In the genomic region with DNA sequence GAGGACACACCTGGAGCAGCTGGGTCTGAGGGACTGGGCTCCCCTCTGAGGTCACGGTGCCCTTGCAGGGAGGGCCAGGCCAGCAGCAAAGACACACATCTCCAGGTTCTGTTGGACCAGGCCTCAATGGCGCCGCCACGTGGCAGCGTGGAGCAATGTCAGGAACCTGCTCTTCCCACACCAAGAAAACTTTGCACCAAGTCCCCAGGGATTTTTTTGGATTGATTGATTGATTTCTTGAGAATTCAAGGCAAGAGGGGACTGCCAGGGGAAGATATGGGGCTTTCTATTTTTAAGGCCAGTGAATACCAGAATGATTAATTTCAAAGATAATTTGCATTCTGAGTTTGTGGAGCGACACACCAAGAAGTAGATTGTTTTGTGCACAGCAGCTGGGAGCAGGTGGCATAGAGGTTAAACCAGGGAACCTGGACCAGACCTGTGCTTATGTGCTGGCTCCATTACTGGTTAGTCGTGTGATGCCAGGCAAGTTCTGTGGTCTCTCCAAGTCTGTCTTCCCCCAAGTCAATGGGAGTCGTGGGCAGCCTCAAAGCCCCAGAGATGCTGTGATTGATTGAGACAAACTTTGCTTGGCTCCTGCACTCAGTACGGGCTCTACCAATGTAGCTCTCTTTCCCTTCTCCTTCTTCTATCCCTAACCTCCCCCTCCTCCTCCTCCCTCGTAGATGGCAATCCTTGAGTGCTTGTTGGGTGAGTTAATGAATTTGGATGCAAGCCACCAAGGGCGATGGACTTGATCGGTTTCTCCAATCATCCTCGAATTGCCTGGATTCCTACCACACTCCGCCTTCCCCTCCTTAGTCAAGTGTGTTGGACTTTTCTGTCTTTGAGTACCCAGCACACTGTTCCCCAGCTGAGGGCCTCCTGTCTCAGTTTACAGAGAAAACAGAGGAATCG, we compare ENCODE assay signal across 9 cellular contexts.
DNase-seq lines count a peak whose midpoint lies in the region; ATAC-seq and TF ChIP-seq lines count a peak whose summit lies in the region.
"Had no signal": no experiment of that assay in that cellular context is flagged by ENCODE, and none has a peak within 500 bp of the region (broad histone marks: within the 10 kb centered on the region; RNA-seq: fewer than 3 reads in every experiment).

No MANE protein-coding gene starts in this region.

- TF ChIP-seq CTCF in GM06990 (IDR thresholded peaks at IDR 0.05; ENCODE audit: insufficient read depth, low read length, poor library complexity, severe bottlenecking) (peak; percentile 92), KMS-11 (conservative IDR thresholded peaks at IDR 0.05; ENCODE audit: low read depth, low read length) (peak; percentile 94), cardiac muscle cell (IDR thresholded peaks at IDR 0.05; ENCODE audit: low read depth, low read length) (peak; percentile 63)

- H3K4me3 ChIP-seq in GM06990 (replicated peaks; ENCODE audit: low read depth, low read length) (no peak overlapping the region), KMS-11 (IDR thresholded peaks at IDR 0.05; ENCODE audit: insufficient read depth, low read depth, low read length) (no peak overlapping the region), cardiac muscle cell (no peak overlapping the region)
- H3K4me3 ChIP-seq: SK-N-MC had no signal

- peaks cover 22% of the 10 kb centered on the region for H3K4me1 ChIP-seq in KMS-11 (ENCODE audit: low read depth, poor library complexity, severe bottlenecking)
- H3K4me1 ChIP-seq in cardiac muscle cell (ENCODE audit: low read depth): no peaks in the 10 kb centered on the region

- H3K36me3 ChIP-seq in GM06990 (ENCODE audit: control insufficient read depth, insufficient read depth, low read length) (no peaks in the 10 kb centered on the region), KMS-11 (ENCODE audit: insufficient read depth) (no peaks in the 10 kb centered on the region), cardiac muscle cell (no peaks in the 10 kb centered on the region)

- no peaks in the 10 kb centered on the region for H3K9me3 ChIP-seq in cardiac muscle cell (ENCODE audit: low read depth)

- no peak overlapping the region for H3K27ac ChIP-seq in KMS-11
- H3K27ac ChIP-seq in cardiac muscle cell: no peak overlapping the region
- H3K27ac ChIP-seq: SK-N-MC had no signal

- no peaks in the 10 kb centered on the region for H3K79me2 ChIP-seq in KMS-11 (ENCODE audit: insufficient read depth, low read depth)

- no peaks in the 10 kb centered on the region for H4K20me1 ChIP-seq in KMS-11 (ENCODE audit: insufficient read depth)

- no peak for ATAC-seq in HG03571 (IDR thresholded peaks at IDR 0.05; ENCODE audit: unreplicated experiment)
- ATAC-seq in GM18498 (IDR thresholded peaks at IDR 0.05; ENCODE audit: unreplicated experiment): no peak

- H2AFZ ChIP-seq in KMS-11 (ENCODE audit: low read depth): 0 out of 2 replicates have a peak overlapping the region, but pooled peaks have one; percentile 26

- no peaks in the 10 kb centered on the region for H3K27me3 ChIP-seq in GM06990 (replicated peaks; ENCODE audit: control insufficient read depth, insufficient read depth, low read length)
- H3K27me3 ChIP-seq in KMS-11 (ENCODE audit: insufficient read depth, low read depth): no peaks in the 10 kb centered on the region
- H3K27me3 ChIP-seq in cardiac muscle cell: no peaks in the 10 kb centered on the region

- peak; percentile 60 for DNase-seq in GM06990 (ENCODE audit: extremely low read depth, insufficient read length)
- peak; percentile 45 for DNase-seq in activated T-cell treated with anti-CD3 and anti-CD28 coated beads for 48 hours (ENCODE audit: low read depth)
- peak; percentile 30 to 39 for DNase-seq in cardiac muscle cell (ENCODE audit: low read depth in 1 of 2, low spot score in 1 of 2)
- peak; percentile 71 for DNase-seq in stimulated activated CD4-positive, alpha-beta T cell treated with anti-CD3 and anti-CD28 coated beads, Interleukin-15, amount 100 ng/mL, for 24 hours
- DNase-seq in SW 1271 (lab: John Stamatoyannopoulos, UW): no peak

- H3K4me2 ChIP-seq in KMS-11: no peak overlapping the region

- H3K9ac ChIP-seq in KMS-11: no peak overlapping the region

Comparison
In these comparisons a context has a peak if more than half of its experiments do, and no peak if none do; other contexts are left out.
1. DNase-seq: peak in GM06990 (single experiment), activated T-cell treated with anti-CD3 and anti-CD28 coated beads for 48 hours (single experiment), cardiac muscle cell (2 of 2) and stimulated activated CD4-positive, alpha-beta T cell treated with anti-CD3 and anti-CD28 coated beads, Interleukin-15, amount 100 ng/mL, for 24 hours (single experiment); none in SW 1271 (0 of 2).
2. Peak in every context shown above with its lines, with median percentiles within 50 percentile points of each other: CTCF ChIP-seq.